Comparison of ENCODE assay signal across 15 cellular contexts in the genomic region with DNA sequence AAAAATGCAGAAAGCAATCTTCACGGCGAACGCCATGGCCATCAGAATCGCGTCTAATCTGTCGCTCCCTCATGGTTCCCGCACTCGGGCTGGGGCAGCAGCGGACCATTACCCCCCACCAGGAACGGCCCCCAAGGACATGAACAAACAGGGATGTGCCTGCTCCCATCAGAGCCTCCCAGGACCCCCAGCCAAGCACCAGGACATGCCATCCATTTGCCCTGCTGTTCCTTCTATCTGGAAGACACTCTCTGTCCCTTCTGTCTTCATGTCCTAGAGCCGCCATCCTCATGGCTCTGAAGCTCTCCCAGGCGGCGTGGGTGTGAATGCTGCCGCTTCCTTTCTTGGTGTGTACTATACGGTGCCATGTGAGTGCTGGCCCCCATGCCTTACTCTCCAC.
DNase-seq lines count a peak whose midpoint lies in the region; ATAC-seq and TF ChIP-seq lines count a peak whose summit lies in the region.
"Had no signal": no experiment of that assay in that cellular context is flagged by ENCODE, and none has a peak within 500 bp of the region (broad histone marks: within the 10 kb centered on the region; RNA-seq: fewer than 3 reads in every experiment).

No MANE protein-coding gene starts in this region.

- no peaks in the 10 kb centered on the region for H3K9me2 ChIP-seq in PC-9 (ENCODE audit: insufficient read depth)

- intact Hi-C loops in PC-9 (cut with micrococcal nuclease; ENCODE audit: unreplicated experiment) = no loop called here
- intact Hi-C loops in activated CD4-positive, alpha-beta T cell treated with anti-CD3 and anti-CD28 coated beads, Interleukin-2, amount 10 ng/mL, durations not matched to agents 24 days and 14 days (cut with micrococcal nuclease) = no loop called here

- H2BK12ac ChIP-seq in neuronal stem cell (ENCODE audit: low read length) = peak overlapping the region; percentile 64

- H4K91ac ChIP-seq in neuronal stem cell (ENCODE audit: low read depth, low read length, poor library complexity) = no peak overlapping the region

- peaks cover 0 to 18% (median 10%) of the 10 kb centered on the region in 10 experiments; a peak in 13 of 20 replicates for H3K4me1 ChIP-seq in BLaER1 treated with 17β-estradiol and CSF1 and Interleukin-3, amounts not matched to agents 10 nM and 100 nM
- H3K4me1 ChIP-seq in neuronal stem cell (ENCODE audit: control insufficient read depth in 2 of 2, insufficient read depth in 1 of 2, low read depth in 1 of 2, low read length in 2 of 2) = peaks cover 0 to 3% of the 10 kb centered on the region in 2 donors
- H3K4me1 ChIP-seq in PC-9 (replicated peaks; ENCODE audit: insufficient read depth) = no peaks in the 10 kb centered on the region
- H3K4me1 ChIP-seq: BE2C, Caco-2 had no signal

- no peaks in the 10 kb centered on the region for H3K36me3 Mint-ChIP-seq in stimulated activated effector memory CD8-positive, alpha-beta T cell treated with anti-CD3 and anti-CD28 coated beads, Interleukin-12 subunit alpha, Interleukin-12 subunit beta, amount 100 ng/mL, for 72 hours
- no peaks in the 10 kb centered on the region for H3K36me3 Mint-ChIP-seq in activated CD4-positive, alpha-beta T cell treated with anti-CD3 and anti-CD28 coated beads, Interleukin-2, amount 10 ng/mL, durations not matched to agents 24 days and 14 days (ENCODE audit: low read depth)

- H3K4me3 Mint-ChIP-seq in stimulated activated effector memory CD8-positive, alpha-beta T cell treated with anti-CD3 and anti-CD28 coated beads, Interleukin-12 subunit alpha, Interleukin-12 subunit beta, amount 100 ng/mL, for 72 hours = no peak overlapping the region
- H3K4me3 Mint-ChIP-seq in activated CD4-positive, alpha-beta T cell treated with anti-CD3 and anti-CD28 coated beads, Interleukin-2, amount 10 ng/mL, durations not matched to agents 24 days and 14 days = no peak overlapping the region
- H3K4me3 Mint-ChIP-seq: CD4-positive, alpha-beta T cell had no signal

- H3K9ac ChIP-seq in BLaER1 treated with 17β-estradiol and CSF1 and Interleukin-3, amounts not matched to agents 10 nM and 100 nM = no peak overlapping the region
- H3K9ac ChIP-seq in neuronal stem cell (ENCODE audit: low read depth, low read length, poor library complexity) = no peak overlapping the region

- H3K4ac ChIP-seq in neuronal stem cell (ENCODE audit: low read length) = no peak overlapping the region

- H3K27ac ChIP-seq in BLaER1 treated with 17β-estradiol and CSF1 and Interleukin-3, amounts not matched to agents 10 nM and 100 nM = peak overlapping the region in 1 of 11 experiments; percentile 13; a peak in 1 of 22 replicates
- no peak overlapping the region for H3K27ac ChIP-seq in coronary artery
- no peak overlapping the region for H3K27ac ChIP-seq in neuronal stem cell (replicated peaks; ENCODE audit: low read length)
- no peak overlapping the region for H3K27ac ChIP-seq in PC-9
- H3K27ac ChIP-seq: C4-2B, HL-60 had no signal

- ATAC-seq in stimulated activated effector memory CD8-positive, alpha-beta T cell treated with anti-CD3 and anti-CD28 coated beads, Interleukin-12 subunit alpha, Interleukin-12 subunit beta, amount 100 ng/mL, for 72 hours = no peak

- H4K8ac ChIP-seq in neuronal stem cell (ENCODE audit: low read depth, low read length) = no peak overlapping the region

- no peak overlapping the region for H2BK120ac ChIP-seq in neuronal stem cell (ENCODE audit: low read depth, low read length)

- H3K4me3 ChIP-seq in BLaER1 treated with 17β-estradiol and CSF1 and Interleukin-3, amounts not matched to agents 10 nM and 100 nM = no peak overlapping the region
- H3K4me3 ChIP-seq in coronary artery (no peak overlapping the region), neuronal stem cell (ENCODE audit: low read length in 2 of 2) (no peak overlapping the region), PC-9 (no peak overlapping the region)
- H3K4me3 ChIP-seq: HAP-1 had no signal

- H3K9me3 Mint-ChIP-seq in stimulated activated effector memory CD8-positive, alpha-beta T cell treated with anti-CD3 and anti-CD28 coated beads, Interleukin-12 subunit alpha, Interleukin-12 subunit beta, amount 100 ng/mL, for 72 hours = no peaks in the 10 kb centered on the region
- no peaks in the 10 kb centered on the region for H3K9me3 Mint-ChIP-seq in activated CD4-positive, alpha-beta T cell treated with anti-CD3 and anti-CD28 coated beads, Interleukin-2, amount 10 ng/mL, durations not matched to agents 24 days and 14 days
- H3K9me3 Mint-ChIP-seq: CD4-positive, alpha-beta T cell had no signal

- peak overlapping the region; percentile 8 for H2BK15ac ChIP-seq in neuronal stem cell (ENCODE audit: low read length)

- H3K36me3 ChIP-seq in BLaER1 treated with 17β-estradiol and CSF1 and Interleukin-3, amounts not matched to agents 10 nM and 100 nM = no peaks in the 10 kb centered on the region
- no peaks in the 10 kb centered on the region for H3K36me3 ChIP-seq in neuronal stem cell (replicated peaks in 1 of 2; ENCODE audit: control insufficient read depth in 2 of 2, insufficient read depth in 2 of 2, low read length in 2 of 2)
- no peaks in the 10 kb centered on the region for H3K36me3 ChIP-seq in PC-9 (ENCODE audit: low read depth)
- H3K36me3 ChIP-seq: BE2C, HAP-1 had no signal

- H4K20me1 ChIP-seq in BLaER1 treated with 17β-estradiol and CSF1 and Interleukin-3, amounts not matched to agents 10 nM and 100 nM = no peaks in the 10 kb centered on the region
- no peaks in the 10 kb centered on the region for H4K20me1 ChIP-seq in PC-9 (ENCODE audit: insufficient read depth)

- no peaks in the 10 kb centered on the region for H3K79me1 ChIP-seq in neuronal stem cell (ENCODE audit: low read depth, low read length)

- H2AFZ ChIP-seq in neuronal stem cell (ENCODE audit: low read length) (no peak overlapping the region), PC-9 (no peak overlapping the region)

- WGBS in neuronal stem cell (ENCODE audit: extremely low coverage in 2 of 2, insufficient read length in 2 of 2, insufficient replicate concordance in 1 of 2), 2 donors = no CpG with 5 or more reads among the region's 15 CpGs

- no peaks in the 10 kb centered on the region for H3F3A ChIP-seq in PC-9 (ENCODE audit: insufficient read depth, low read depth)

- no TSS peak for BruUV-seq in PC-9 (replicated peaks; lab: Mats Ljungman, UMichigan)

- no peak overlapping the region for H3K23ac ChIP-seq in neuronal stem cell (ENCODE audit: low read depth, low read length, poor library complexity)

- CTCF ChIA-PET in PC-9 (lab: Charles Lee) = no interaction called here

- no peaks in the 10 kb centered on the region for H3K4me1 Mint-ChIP-seq in stimulated activated effector memory CD8-positive, alpha-beta T cell treated with anti-CD3 and anti-CD28 coated beads, Interleukin-12 subunit alpha, Interleukin-12 subunit beta, amount 100 ng/mL, for 72 hours
- H3K4me1 Mint-ChIP-seq in activated CD4-positive, alpha-beta T cell treated with anti-CD3 and anti-CD28 coated beads, Interleukin-2, amount 10 ng/mL, durations not matched to agents 24 days and 14 days = no peaks in the 10 kb centered on the region

- POLR2A ChIA-PET in PC-9 (lab: Charles Lee; ENCODE audit: unreplicated experiment) = no interaction called here

- H3K9me3 ChIP-seq in BLaER1 treated with 17β-estradiol and CSF1 and Interleukin-3, amounts not matched to agents 10 nM and 100 nM (replicated peaks in 1 of 11) = peaks cover 0 to 12% (median 7%) of the 10 kb centered on the region in 11 experiments; a peak in 7 of 22 replicates
- H3K9me3 ChIP-seq in neuronal stem cell (replicated peaks in 1 of 2; ENCODE audit: control insufficient read depth in 2 of 2, insufficient read depth in 1 of 2, low read depth in 1 of 2, low read length in 2 of 2) (no peaks in the 10 kb centered on the region), PC-9 (ENCODE audit: insufficient read depth, low read depth) (no peaks in the 10 kb centered on the region)
- H3K9me3 ChIP-seq: BE2C, Caco-2, HAP-1 had no signal

- peak overlapping the region; percentile 32 for H3K18ac ChIP-seq in neuronal stem cell (ENCODE audit: low read length)

- peak overlapping the region in 7 of 11 experiments; percentile 30 to 60 (median 51); a peak in 6 of 22 replicates for H3K4me2 ChIP-seq in BLaER1 treated with 17β-estradiol and CSF1 and Interleukin-3, amounts not matched to agents 10 nM and 100 nM
- H3K4me2 ChIP-seq in neuronal stem cell (ENCODE audit: insufficient read depth, low read length, poor library complexity, severe bottlenecking) (no peak overlapping the region), PC-9 (no peak overlapping the region)

- H2BK5ac ChIP-seq in neuronal stem cell (ENCODE audit: low read length) = no peak overlapping the region

- TF ChIP-seq CTCF in coronary artery (IDR thresholded peaks at IDR 0.05) (no peak), PC-9 (conservative IDR thresholded peaks at IDR 0.05) (no peak)

- DNase-seq in coronary artery (ENCODE audit: low spot score) (peak; percentile 17), neuronal stem cell (ENCODE audit: low spot score) (no peak), NCI-H2029 (lab: John Stamatoyannopoulos, UW) (no peak), PC-9 (no peak)
- DNase-seq in stimulated activated effector memory CD8-positive, alpha-beta T cell treated with anti-CD3 and anti-CD28 coated beads, Interleukin-12 subunit alpha, Interleukin-12 subunit beta, amount 100 ng/mL, for 72 hours (ENCODE audit: low spot score in 2 of 2) = no peak
- DNase-seq in activated CD4-positive, alpha-beta T cell treated with anti-CD3 and anti-CD28 coated beads, Interleukin-2, amount 10 ng/mL, durations not matched to agents 24 days and 14 days = no peak
- DNase-seq: ACHN; BE2C; Caco-2; CD4-positive, alpha-beta T cell; IMR-90 had no signal

- H3K27me3 Mint-ChIP-seq in activated CD4-positive, alpha-beta T cell treated with anti-CD3 and anti-CD28 coated beads, Interleukin-2, amount 10 ng/mL, durations not matched to agents 24 days and 14 days = peaks cover 3% of the 10 kb centered on the region
- H3K27me3 Mint-ChIP-seq: CD4-positive, alpha-beta T cell had no signal

- no peak overlapping the region for H3K14ac ChIP-seq in neuronal stem cell (ENCODE audit: low read length)

- H2AK5ac ChIP-seq in neuronal stem cell (ENCODE audit: low read depth, low read length) = no peak overlapping the region

- no peaks in the 10 kb centered on the region for H3K79me2 ChIP-seq in PC-9 (ENCODE audit: low read depth)

- peak overlapping the region; percentile 10 for H3K27ac Mint-ChIP-seq in stimulated activated effector memory CD8-positive, alpha-beta T cell treated with anti-CD3 and anti-CD28 coated beads, Interleukin-12 subunit alpha, Interleukin-12 subunit beta, amount 100 ng/mL, for 72 hours
- no peak overlapping the region for H3K27ac Mint-ChIP-seq in activated CD4-positive, alpha-beta T cell treated with anti-CD3 and anti-CD28 coated beads, Interleukin-2, amount 10 ng/mL, durations not matched to agents 24 days and 14 days
- H3K27ac Mint-ChIP-seq: CD4-positive, alpha-beta T cell had no signal

- H3K27me3 ChIP-seq in BLaER1 treated with 17β-estradiol and CSF1 and Interleukin-3, amounts not matched to agents 10 nM and 100 nM = no peaks in the 10 kb centered on the region
- H3K27me3 ChIP-seq in neuronal stem cell (ENCODE audit: control insufficient read depth in 3 of 3, insufficient read depth in 3 of 3, low read depth in 1 of 3, low read length in 3 of 3) (no peaks in the 10 kb centered on the region), PC-9 (ENCODE audit: insufficient read depth, low read depth) (peaks cover 14% of the 10 kb centered on the region; the same call in 1 of the 2 replicates)
- H3K27me3 ChIP-seq: BE2C had no signal

Comparison
In these comparisons a context has a peak if more than half of its experiments do, and no peak if none do; other contexts are left out.
1. H3K4me2 ChIP-seq: peak in BLaER1 treated with 17β-estradiol and CSF1 and Interleukin-3, amounts not matched to agents 10 nM and 100 nM (7 of 11); none in neuronal stem cell (single experiment) and PC-9 (single experiment).